ENCODE assay signal across 8 cellular contexts in the genomic region with DNA sequence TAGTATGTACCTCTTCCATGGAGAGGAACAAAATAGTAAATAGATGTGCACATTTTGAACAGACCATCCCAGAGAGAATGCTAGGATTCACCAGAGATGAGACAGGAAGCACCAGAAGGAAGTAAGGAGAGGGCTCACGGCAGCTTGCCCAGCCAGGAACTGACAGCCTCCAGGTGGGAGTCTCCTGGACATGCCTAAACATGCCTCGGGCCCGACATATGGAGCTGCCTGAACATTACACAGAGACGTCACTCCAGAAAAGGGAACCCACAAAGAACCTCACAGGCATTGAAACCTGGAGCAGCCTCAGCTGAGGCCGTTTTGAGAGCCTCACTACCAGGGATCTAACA.
DNase-seq lines count a peak whose midpoint lies in the region; ATAC-seq and TF ChIP-seq lines count a peak whose summit lies in the region.
"Had no signal": no experiment of that assay in that cellular context is flagged by ENCODE, and none has a peak within 500 bp of the region (broad histone marks: within the 10 kb centered on the region; RNA-seq: fewer than 3 reads in every experiment).

No MANE protein-coding gene starts in this region.

- H3K9me3 ChIP-seq in T-helper 17 cell (ENCODE audit: control insufficient read depth, low read length, poor library complexity, severe bottlenecking): no peaks in the 10 kb centered on the region

- CTCF ChIA-PET in activated CD4-positive, alpha-beta T cell treated with anti-CD3 and anti-CD28 coated beads, Interleukin-2, amount 10 ng/mL, durations not matched to agents 7 days and 5 days (lab: Charles Lee): no interaction called here

- H3K4me3 ChIP-seq in NB4 (ENCODE audit: low read depth, low read length): peak overlapping the region; percentile 6

- no peak overlapping the region for H3K27ac Mint-ChIP-seq in T-helper 17 cell
- H3K27ac Mint-ChIP-seq in nephron progenitor cell: peak overlapping the region; percentile 34
- no peak overlapping the region for H3K27ac Mint-ChIP-seq in glutamatergic neuron (ENCODE audit: unreplicated experiment)
- no peak overlapping the region for H3K27ac Mint-ChIP-seq in activated CD4-positive, alpha-beta T cell treated with anti-CD3 and anti-CD28 coated beads, Interleukin-2, amount 10 ng/mL, durations not matched to agents 7 days and 5 days

- no peak for DNase-seq in NB4 (ENCODE audit: low read depth)
- no peak for DNase-seq in T-helper 17 cell
- DNase-seq in nephron progenitor cell: no peak
- no peak for DNase-seq in glutamatergic neuron
- no peak for DNase-seq in activated CD4-positive, alpha-beta T cell treated with anti-CD3 and anti-CD28 coated beads, Interleukin-2, amount 10 ng/mL, durations not matched to agents 7 days and 5 days
- DNase-seq: activated T-cell treated with anti-CD3 and anti-CD28 coated beads, Interleukin-2, amount 50 U/mL, for 1 hour had no signal

- TF ChIP-seq POLR2A in NB4 (IDR thresholded peaks at IDR 0.05; ENCODE audit: extremely low read depth, insufficient read length): no peak

- POLR2A ChIA-PET in activated CD4-positive, alpha-beta T cell treated with anti-CD3 and anti-CD28 coated beads, Interleukin-2, amount 10 ng/mL, durations not matched to agents 7 days and 5 days (lab: Charles Lee): no interaction called here

- peaks cover 6% of the 10 kb centered on the region for H3K4me1 Mint-ChIP-seq in T-helper 17 cell
- peaks cover 15% of the 10 kb centered on the region for H3K4me1 Mint-ChIP-seq in nephron progenitor cell
- H3K4me1 Mint-ChIP-seq in glutamatergic neuron (ENCODE audit: low read depth, unreplicated experiment): no peaks in the 10 kb centered on the region
- H3K4me1 Mint-ChIP-seq in activated CD4-positive, alpha-beta T cell treated with anti-CD3 and anti-CD28 coated beads, Interleukin-2, amount 10 ng/mL, durations not matched to agents 7 days and 5 days: peaks cover 20% of the 10 kb centered on the region

- H3K27me3 Mint-ChIP-seq in T-helper 17 cell (peaks cover 14% of the 10 kb centered on the region), nephron progenitor cell (ENCODE audit: low read depth, poor library complexity) (peaks cover 11% of the 10 kb centered on the region), glutamatergic neuron (ENCODE audit: unreplicated experiment) (peaks cover 10% of the 10 kb centered on the region)
- H3K27me3 Mint-ChIP-seq in activated CD4-positive, alpha-beta T cell treated with anti-CD3 and anti-CD28 coated beads, Interleukin-2, amount 10 ng/mL, durations not matched to agents 7 days and 5 days: no peaks in the 10 kb centered on the region

- H3K9me3 Mint-ChIP-seq in nephron progenitor cell: peaks cover 23% of the 10 kb centered on the region
- H3K9me3 Mint-ChIP-seq in glutamatergic neuron (ENCODE audit: unreplicated experiment): peaks cover 16% of the 10 kb centered on the region
- H3K9me3 Mint-ChIP-seq in activated CD4-positive, alpha-beta T cell treated with anti-CD3 and anti-CD28 coated beads, Interleukin-2, amount 10 ng/mL, durations not matched to agents 7 days and 5 days: no peaks in the 10 kb centered on the region

- peak overlapping the region; percentile 9 for H3K4me3 Mint-ChIP-seq in T-helper 17 cell
- no peak overlapping the region for H3K4me3 Mint-ChIP-seq in nephron progenitor cell
- H3K4me3 Mint-ChIP-seq in glutamatergic neuron (ENCODE audit: unreplicated experiment): no peak overlapping the region
- H3K4me3 Mint-ChIP-seq in activated CD4-positive, alpha-beta T cell treated with anti-CD3 and anti-CD28 coated beads, Interleukin-2, amount 10 ng/mL, durations not matched to agents 7 days and 5 days: no peak overlapping the region

- ATAC-seq in GM21723 (IDR thresholded peaks at IDR 0.05; ENCODE audit: unreplicated experiment) (peak; percentile 15), T-helper 17 cell (no peak), GM18909 (IDR thresholded peaks at IDR 0.05; ENCODE audit: poor library complexity, unreplicated experiment) (no peak)

- H3K36me3 Mint-ChIP-seq in T-helper 17 cell (ENCODE audit: low read depth): no peaks in the 10 kb centered on the region
- no peaks in the 10 kb centered on the region for H3K36me3 Mint-ChIP-seq in nephron progenitor cell (ENCODE audit: low read depth)
- no peaks in the 10 kb centered on the region for H3K36me3 Mint-ChIP-seq in glutamatergic neuron (ENCODE audit: unreplicated experiment)
- H3K36me3 Mint-ChIP-seq in activated CD4-positive, alpha-beta T cell treated with anti-CD3 and anti-CD28 coated beads, Interleukin-2, amount 10 ng/mL, durations not matched to agents 7 days and 5 days (ENCODE audit: low read depth): no peaks in the 10 kb centered on the region

- no peak for TF ChIP-seq CTCF in NB4 (IDR thresholded peaks at IDR 0.05; ENCODE audit: low read depth, low read length)
- TF ChIP-seq CTCF in nephron progenitor cell (IDR thresholded peaks at IDR 0.05): no peak
- no peak for TF ChIP-seq CTCF in glutamatergic neuron (IDR thresholded peaks at IDR 0.05; ENCODE audit: partially characterized antibody, unreplicated experiment)
